ENCODE assay signal across 8 cellular contexts in genomic region chr14:88792572-88793258, GRCh38. TPM values are rescaled to one million over a fixed set of nuclear protein-coding genes. Genes with fewer than 3 reads are reported as not detected.
A peak's percentile ranks its signal among the peaks of the same experiment; 100 is the strongest.
DNase-seq lines count a peak whose midpoint lies in the region; ATAC-seq and TF ChIP-seq lines count a peak whose summit lies in the region.

Gene EML5 (minus strand): TSS chr14:88792953. CDS start chr14:88792503, 450 bp downstream.

- H3K9ac ChIP-seq in Karpas-422 (ENCODE audit: low read length) (peak within 1 kb of the TSS; percentile 71), neuronal stem cell (ENCODE audit: low read depth, low read length, poor library complexity) (peak within 1 kb of the TSS; percentile 81)

- DNase-seq in Daoy (ENCODE audit: low read depth) (peak; percentile 89), Karpas-422 (peak; percentile 93), foreskin melanocyte (peak; percentile 10), neuronal stem cell (ENCODE audit: low spot score) (peak; percentile 80), stromal cell of bone marrow (ENCODE audit: low read depth) (peak; percentile 26)
- DNase-seq in activated gamma-delta T cell treated with anti-CD3 and anti-CD28 coated beads, Interleukin-2, amount 50 U/mL, for 16 hours (ENCODE audit: low read depth), result peak; percentile 60

- H3K18ac ChIP-seq in neuronal stem cell (ENCODE audit: low read length), result peak within 1 kb of the TSS; percentile 95

- no peak within 1 kb of the TSS for H3K14ac ChIP-seq in neuronal stem cell (ENCODE audit: low read length)

- peak within 1 kb of the TSS; percentile 73 for H3K23ac ChIP-seq in neuronal stem cell (ENCODE audit: low read depth, low read length, poor library complexity)

- H2AK5ac ChIP-seq in neuronal stem cell (ENCODE audit: low read depth, low read length), result peak within 1 kb of the TSS; percentile 56

- H4K8ac ChIP-seq in neuronal stem cell (ENCODE audit: low read depth, low read length), result peak within 1 kb of the TSS; percentile 17

- peak within 1 kb of the TSS; percentile 61 for H2BK120ac ChIP-seq in neuronal stem cell (ENCODE audit: low read depth, low read length)

- H3K27ac ChIP-seq in Karpas-422 (ENCODE audit: low read length) (no peak within 1 kb of the TSS), neuronal stem cell (replicated peaks; ENCODE audit: low read length) (no peak within 1 kb of the TSS)

- H3K9me3 ChIP-seq in Karpas-422 (ENCODE audit: low read length) (no peaks in the 10 kb centered on the region), neuronal stem cell (replicated peaks in 1 of 2; ENCODE audit: control insufficient read depth in 2 of 2, insufficient read depth in 1 of 2, low read depth in 1 of 2, low read length in 2 of 2) (no peaks in the 10 kb centered on the region)

- peaks cover 14% of the 10 kb centered on the region for H3K4me1 ChIP-seq in Karpas-422 (ENCODE audit: low read length)
- H3K4me1 ChIP-seq in neuronal stem cell (ENCODE audit: control insufficient read depth in 2 of 2, insufficient read depth in 1 of 2, low read depth in 1 of 2, low read length in 2 of 2), result no peaks in the 10 kb centered on the region

- no peaks in the 10 kb centered on the region for H3K79me1 ChIP-seq in neuronal stem cell (ENCODE audit: low read depth, low read length)

- H3K4me2 ChIP-seq in Karpas-422 (ENCODE audit: low read depth, low read length, poor library complexity, severe bottlenecking), result peak within 1 kb of the TSS; percentile 87
- peak within 1 kb of the TSS; percentile 78 for H3K4me2 ChIP-seq in neuronal stem cell (ENCODE audit: insufficient read depth, low read length, poor library complexity, severe bottlenecking)

- no CpG with 5 or more reads among the region's 92 CpGs for WGBS in neuronal stem cell (ENCODE audit: extremely low coverage in 2 of 2, insufficient read length in 2 of 2, insufficient replicate concordance in 1 of 2), 2 donors

- ATAC-seq in GM21825 (IDR thresholded peaks at IDR 0.05; ENCODE audit: unreplicated experiment), result peak; percentile 92

- peak within 1 kb of the TSS; percentile 69 for H3K4me3 ChIP-seq in Karpas-422 (ENCODE audit: low read length)
- peak within 1 kb of the TSS; percentile 63 to 87 for H3K4me3 ChIP-seq in neuronal stem cell (ENCODE audit: low read length in 2 of 2)

- H2BK15ac ChIP-seq in neuronal stem cell (ENCODE audit: low read length), result no peak within 1 kb of the TSS

- H4K20me1 ChIP-seq in Karpas-422 (ENCODE audit: insufficient read depth, low read depth, low read length), result no peaks in the 10 kb centered on the region

- H2BK12ac ChIP-seq in neuronal stem cell (ENCODE audit: low read length), result no peak within 1 kb of the TSS

- H3K27me3 ChIP-seq in Karpas-422 (ENCODE audit: low read length), result no peaks in the 10 kb centered on the region
- peaks cover 0 to 49% (median 20%) of the 10 kb centered on the region in 3 experiments for H3K27me3 ChIP-seq in neuronal stem cell (ENCODE audit: control insufficient read depth in 3 of 3, insufficient read depth in 3 of 3, low read depth in 1 of 3, low read length in 3 of 3)

- H4K91ac ChIP-seq in neuronal stem cell (ENCODE audit: low read depth, low read length, poor library complexity), result no peak within 1 kb of the TSS

- no peaks in the 10 kb centered on the region for H3K9me2 ChIP-seq in Karpas-422 (replicated peaks; ENCODE audit: insufficient read depth, low read length)

- H3K79me2 ChIP-seq in Karpas-422 (ENCODE audit: low read length), result no peaks in the 10 kb centered on the region

- TF ChIP-seq POLR2A in Raji (IDR thresholded peaks at IDR 0.05; ENCODE audit: insufficient read depth, low read depth, low read length), result peak; percentile 72

- H2BK5ac ChIP-seq in neuronal stem cell (ENCODE audit: low read length), result no peak within 1 kb of the TSS

- H2AFZ ChIP-seq in Karpas-422 (ENCODE audit: low read length) (peak within 1 kb of the TSS; percentile 97), neuronal stem cell (ENCODE audit: low read length) (peak within 1 kb of the TSS; percentile 95)

- H3K4ac ChIP-seq in neuronal stem cell (ENCODE audit: low read length), result no peak within 1 kb of the TSS

- no peaks in the 10 kb centered on the region for H3K36me3 ChIP-seq in Karpas-422 (ENCODE audit: insufficient read depth, low read length)
- no peaks in the 10 kb centered on the region for H3K36me3 ChIP-seq in neuronal stem cell (replicated peaks in 1 of 2; ENCODE audit: control insufficient read depth in 2 of 2, insufficient read depth in 2 of 2, low read length in 2 of 2)

RNA-seq across cellular contexts. Expression of gene EML5, which starts in this region (rescaled TPM):
- 1.0 and 1.4 TPM in 2 replicates for total RNA-seq in Daoy (2014; rRNA removed; shearing (Covaris generic))
- 0.37 and 0.79 TPM in 2 replicates for total RNA-seq in Karpas-422 (2014; rRNA removed; shearing (Covaris generic); ENCODE audit: low replicate concordance)
- 0.28 TPM for polyA plus RNA-seq in neuronal stem cell (2013, experiment 1 of 2)
- 0.19 TPM for polyA plus RNA-seq in neuronal stem cell (2013, experiment 2 of 2)

Comparison
In these comparisons a context has a peak if more than half of its experiments do, and no peak if none do; other contexts are left out.
1. Peak in DNase-seq, H3K4me3 ChIP-seq, H3K9ac ChIP-seq and H3K4me2 ChIP-seq in Karpas-422; RNA of the gene not detected or under 1 TPM.
2. DNase-seq: peak in every context shown above with its lines; median percentile 93 in Karpas-422; 89 in Daoy; 80 in neuronal stem cell; 60 in activated gamma-delta T cell treated with anti-CD3 and anti-CD28 coated beads, Interleukin-2, amount 50 U/mL, for 16 hours; 26 in stromal cell of bone marrow; 10 in foreskin melanocyte.